In the genomic region with DNA sequence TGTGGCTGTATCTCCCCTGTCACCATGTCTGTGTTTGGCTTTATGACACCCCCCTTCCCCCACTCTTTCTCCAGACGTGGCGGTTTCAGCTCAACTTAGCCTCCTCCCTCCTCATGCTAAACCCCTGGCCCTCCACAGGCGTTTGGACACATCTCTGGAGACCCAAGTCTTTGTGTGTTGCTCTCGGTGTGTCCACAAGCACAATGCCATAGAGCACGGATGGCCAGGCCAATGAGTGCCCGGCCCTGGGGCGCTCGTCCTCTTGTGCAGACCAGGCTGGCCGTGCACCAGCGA, we compare ENCODE assay signal across 1 cellular context.
TF ChIP-seq lines count a peak whose summit lies in the region.

No MANE protein-coding gene starts in this region.

TF ChIP-seq in H1, 55 proteins besides CTCF, POLR2A, EP300 and RAD21:
- TF ChIP-seq JUN (IDR thresholded peaks at IDR 0.05; ENCODE audit: low read depth, low read length), result no peak
- TF ChIP-seq CEBPB (IDR thresholded peaks at IDR 0.05; ENCODE audit: low read depth, low read length), result no peak
TF ChIP-seq in H1: peak in this region for 0.
